In the genomic region with DNA sequence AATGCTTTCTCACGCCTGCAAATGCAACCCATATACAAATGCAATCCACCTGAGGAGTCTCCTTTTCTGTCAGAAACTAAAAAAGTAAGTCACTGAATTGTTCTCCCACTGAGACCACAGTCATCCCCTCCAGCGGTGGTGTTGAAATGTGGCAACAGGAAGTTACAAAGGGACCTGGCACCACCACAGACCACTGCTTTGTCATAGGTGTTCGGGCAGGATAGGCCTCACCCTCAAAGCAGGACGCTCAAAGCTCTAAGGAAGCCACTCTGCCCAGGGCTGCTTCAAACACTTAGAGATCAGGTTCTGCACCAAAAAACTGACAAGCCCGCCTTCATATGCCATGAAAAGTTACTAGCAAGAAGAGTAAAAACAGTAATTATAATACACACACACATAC, we compare ENCODE assay signal across 8 cellular contexts. TPM values are rescaled to one million over a fixed set of nuclear protein-coding genes. Genes with fewer than 3 reads are reported as not detected.
DNase-seq lines count a peak whose midpoint lies in the region; ATAC-seq and TF ChIP-seq lines count a peak whose summit lies in the region.

No MANE protein-coding gene starts in this region.

- H3K36me3 Mint-ChIP-seq in activated naive CD4-positive, alpha-beta T cell treated with anti-CD3 and anti-CD28 coated beads, Interleukin-2, amount 50 U/mL, for 24 hours = peaks cover 4% of the 10 kb centered on the region

- H3K27ac Mint-ChIP-seq in activated naive CD4-positive, alpha-beta T cell treated with anti-CD3 and anti-CD28 coated beads, Interleukin-2, amount 50 U/mL, for 24 hours = peak overlapping the region; percentile 96

- H3K9me3 Mint-ChIP-seq in activated naive CD4-positive, alpha-beta T cell treated with anti-CD3 and anti-CD28 coated beads, Interleukin-2, amount 50 U/mL, for 24 hours = no peaks in the 10 kb centered on the region

- no peak for TF ChIP-seq CTCF in lung (IDR thresholded peaks at IDR 0.05; ENCODE audit: control extremely low read depth, extremely low read depth)

- H3K4me3 ChIP-seq in SK-N-MC (peak overlapping the region; percentile 47), lung (no peak overlapping the region)

- 32 to 46% methylated on average over 5 of the region's 5 CpGs for WGBS in lung, 2 donors

- no peak overlapping the region for H3K9ac ChIP-seq in SK-N-MC (ENCODE audit: insufficient read length)

- H3K4me1 ChIP-seq in lung (ENCODE audit: control insufficient read depth in 2 of 2, insufficient read depth in 2 of 2, low read length in 2 of 2) = peaks cover 0 to 3% of the 10 kb centered on the region in 2 donors

- peak; percentile 96 for DNase-seq in ELR (ENCODE audit: low read depth)
- DNase-seq in SK-N-MC (ENCODE audit: low read depth, low spot score) = no peak
- no peak for DNase-seq in lung (ENCODE audit: low spot score)
- DNase-seq in stimulated activated CD8-positive, alpha-beta memory T cell treated with anti-CD3 and anti-CD28 coated beads, Interleukin-7, amount 100 ng/mL, for 4 hours (ENCODE audit: low read depth in 2 of 2) = peak; percentile 68 to 69
- no peak for DNase-seq in COLO668 (lab: John Stamatoyannopoulos, UW; ENCODE audit: unreplicated experiment)
- DNase-seq in pons (ENCODE audit: low spot score) = no peak

- H3K4me3 Mint-ChIP-seq in activated naive CD4-positive, alpha-beta T cell treated with anti-CD3 and anti-CD28 coated beads, Interleukin-2, amount 50 U/mL, for 24 hours = peak overlapping the region; percentile 70

- peaks cover 54% of the 10 kb centered on the region for H3K4me1 Mint-ChIP-seq in activated naive CD4-positive, alpha-beta T cell treated with anti-CD3 and anti-CD28 coated beads, Interleukin-2, amount 50 U/mL, for 24 hours

- H3K9me3 ChIP-seq in SK-N-MC (ENCODE audit: low read depth, low read length) = no peaks in the 10 kb centered on the region
- H3K9me3 ChIP-seq in lung (ENCODE audit: control insufficient read depth in 2 of 2, insufficient read depth in 1 of 2, low read length in 1 of 2) = no peaks in the 10 kb centered on the region

- no peaks in the 10 kb centered on the region for H3K27me3 ChIP-seq in lung (ENCODE audit: control insufficient read depth, insufficient read depth)

- H3K27ac ChIP-seq in SK-N-MC = no peak overlapping the region
- H3K27ac ChIP-seq in lung (ENCODE audit: low read depth in 1 of 2, low read length in 1 of 2) = peak overlapping the region; percentile 1 to 75

- ATAC-seq in HG02973 (IDR thresholded peaks at IDR 0.05; ENCODE audit: unreplicated experiment) = peak; percentile 32
- peak; percentile 35 for ATAC-seq in lung (ENCODE audit: insufficient read depth, low FRiP score)

- H3K27me3 Mint-ChIP-seq in activated naive CD4-positive, alpha-beta T cell treated with anti-CD3 and anti-CD28 coated beads, Interleukin-2, amount 50 U/mL, for 24 hours = no peaks in the 10 kb centered on the region

- H3K36me3 ChIP-seq in SK-N-MC (ENCODE audit: insufficient read depth, low read length) (no peaks in the 10 kb centered on the region), lung (ENCODE audit: control insufficient read depth in 2 of 2, insufficient read depth in 2 of 2, low read length in 2 of 2) (no peaks in the 10 kb centered on the region)

RNA-seq across cellular contexts. Expression of a gene that starts 11.3 kb away (rescaled TPM):
- total RNA-seq in lung = 10 to 100 TPM; 18.6 to 22.1 TPM
- 10 to 100 TPM in 1 of 2 donors, 1 to 10 TPM in 1; 6.5 to 15.9 TPM for polyA plus RNA-seq in lung

Comparison
In these comparisons a context has a peak if more than half of its experiments do, and no peak if none do; other contexts are left out.
1. DNase-seq: peak in ELR (single experiment) and stimulated activated CD8-positive, alpha-beta memory T cell treated with anti-CD3 and anti-CD28 coated beads, Interleukin-7, amount 100 ng/mL, for 4 hours (2 of 2); none in SK-N-MC (single experiment), lung (single experiment), COLO668 (single experiment) and pons (single experiment).